Comparison of ENCODE assay signal across 8 cellular contexts in genomic region chr3:71585126-71585525, GRCh38. TPM values are rescaled to one million over a fixed set of nuclear protein-coding genes. Genes with fewer than 3 reads are reported as not detected.
A peak's percentile ranks its signal among the peaks of the same experiment; 100 is the strongest.
DNase-seq lines count a peak whose midpoint lies in the region; ATAC-seq, FAIRE-seq and TF ChIP-seq lines count a peak whose summit lies in the region.

No MANE protein-coding gene starts in this region.

- DNase-seq in NCI-H526 (lab: John Stamatoyannopoulos, UW) (peak; percentile 15 to 19), NCI-H526 treated with DMSO at 0.1 percent for 48 hours (lab: John Stamatoyannopoulos, UW) (no peak), esophagus squamous epithelium (lab: John Stamatoyannopoulos, UW) (no peak), small intestine (no peak), NCI-H2081 (lab: John Stamatoyannopoulos, UW) (no peak), AG20443 (ENCODE audit: low spot score) (no peak)

- H3K27ac ChIP-seq in SU-DHL-6 (ENCODE audit: low read depth, low read length): no peak overlapping the region
- H3K27ac ChIP-seq in esophagus squamous epithelium: peak overlapping the region; percentile 97 to 100 (median 98)
- peak overlapping the region; percentile 22 to 66 for H3K27ac ChIP-seq in small intestine (ENCODE audit: low read depth in 1 of 2, low read length in 1 of 2)

- intact Hi-C loops in esophagus squamous epithelium (cut with DNase I): loop anchor here (10.0 kb wide), 1 partner anchor 510 kb away; no protein-coding TSS in a partner anchor

- no peaks in the 10 kb centered on the region for H3K9me3 ChIP-seq in SU-DHL-6 (ENCODE audit: insufficient read depth, low read length)
- H3K9me3 ChIP-seq in esophagus squamous epithelium: no peaks in the 10 kb centered on the region
- H3K9me3 ChIP-seq in small intestine (ENCODE audit: control insufficient read depth, low read depth): no peaks in the 10 kb centered on the region

- TF ChIP-seq CTCF in SU-DHL-6 (IDR thresholded peaks at IDR 0.05; ENCODE audit: insufficient read depth, low read length, poor library complexity, severe bottlenecking) (no peak), esophagus squamous epithelium (IDR thresholded peaks at IDR 0.05) (no peak)

- H3K9me2 ChIP-seq in SU-DHL-6 (replicated peaks; ENCODE audit: insufficient read depth, low read length): no peaks in the 10 kb centered on the region

- H3K4me1 ChIP-seq in esophagus squamous epithelium: peaks cover 0 to 37% (median 10%) of the 10 kb centered on the region in 3 donors
- H3K4me1 ChIP-seq in small intestine (ENCODE audit: control insufficient read depth in 2 of 2, insufficient read depth in 1 of 2, low read depth in 1 of 2, low read length in 1 of 2): peaks cover 0 to 2% of the 10 kb centered on the region in 2 donors

- no peak overlapping the region for H2AFZ ChIP-seq in SU-DHL-6 (ENCODE audit: low read depth, low read length, severe bottlenecking)

- H3K4me3 ChIP-seq in SU-DHL-6 (ENCODE audit: insufficient read depth, low read length, poor library complexity, severe bottlenecking): no peak overlapping the region
- peak overlapping the region in 3 of 4 donors; percentile 62 to 94 (median 94) for H3K4me3 ChIP-seq in esophagus squamous epithelium
- no peak overlapping the region for H3K4me3 ChIP-seq in small intestine (ENCODE audit: low read depth in 1 of 2, low read length in 2 of 2)

- H3K9ac ChIP-seq in SU-DHL-6 (ENCODE audit: low read length): no peak overlapping the region

- TF ChIP-seq POLR2A in esophagus squamous epithelium (IDR thresholded peaks at IDR 0.05): no peak

- H3K36me3 ChIP-seq in SU-DHL-6 (ENCODE audit: low read length) (no peaks in the 10 kb centered on the region), esophagus squamous epithelium (no peaks in the 10 kb centered on the region), small intestine (ENCODE audit: control insufficient read depth in 2 of 2, insufficient read depth in 2 of 2, low read length in 2 of 2) (no peaks in the 10 kb centered on the region)

- H3K27me3 ChIP-seq in SU-DHL-6 (ENCODE audit: low read length): no peaks in the 10 kb centered on the region
- H3K27me3 ChIP-seq in esophagus squamous epithelium: no peaks in the 10 kb centered on the region
- H3K27me3 ChIP-seq in small intestine (ENCODE audit: control insufficient read depth in 2 of 2, insufficient read depth in 2 of 2, low read length in 2 of 2): no peaks in the 10 kb centered on the region

- H3K79me2 ChIP-seq in SU-DHL-6 (ENCODE audit: insufficient read depth, low read length): no peaks in the 10 kb centered on the region

- H3F3A ChIP-seq in SU-DHL-6 (ENCODE audit: insufficient read depth): peaks cover 23% of the 10 kb centered on the region

- H4K20me1 ChIP-seq in SU-DHL-6 (ENCODE audit: low read depth, low read length): no peaks in the 10 kb centered on the region

- 28 to 36% methylated on average over 5 of the region's 5 CpGs for WGBS in esophagus squamous epithelium, 2 donors
- 24 to 42% (median 32%) methylated on average over 5 of the region's 5 CpGs for WGBS in small intestine, 3 donors

- FAIRE-seq in small intestine (lab: Jason Lieb, UNC): no peak

- peak overlapping the region; percentile 54 for H3K4me2 ChIP-seq in SU-DHL-6 (ENCODE audit: low read depth, low read length, poor library complexity, severe bottlenecking)

- no peak for ATAC-seq in HG02623 (IDR thresholded peaks at IDR 0.05; ENCODE audit: unreplicated experiment)

RNA-seq across cellular contexts. Expression of gene FOXP1, which starts 1.6 kb away (rescaled TPM):
- total RNA-seq in esophagus squamous epithelium: 100 to 1,000 TPM in 1 of 4 donors, 10 to 100 TPM in 3; 49.1 to 124 (median 61.1) TPM
- 10 to 100 TPM in 2 of 3 donors, 1 to 10 TPM in 1; 4.9 to 18.8 (median 11.9) TPM for polyA plus RNA-seq in small intestine

Comparison
In these comparisons a context has a peak if more than half of its experiments do, and no peak if none do; other contexts are left out.
1. DNase-seq: peak in NCI-H526 (2 of 2); none in NCI-H526 treated with DMSO at 0.1 percent for 48 hours (single experiment), esophagus squamous epithelium (single experiment), small intestine (single experiment), NCI-H2081 (0 of 2) and AG20443 (single experiment).
2. H3K4me3 ChIP-seq: peak in esophagus squamous epithelium (3 of 4); none in SU-DHL-6 (single experiment) and small intestine (0 of 2).